ENCODE assay signal across 1 cellular context in the genomic region with DNA sequence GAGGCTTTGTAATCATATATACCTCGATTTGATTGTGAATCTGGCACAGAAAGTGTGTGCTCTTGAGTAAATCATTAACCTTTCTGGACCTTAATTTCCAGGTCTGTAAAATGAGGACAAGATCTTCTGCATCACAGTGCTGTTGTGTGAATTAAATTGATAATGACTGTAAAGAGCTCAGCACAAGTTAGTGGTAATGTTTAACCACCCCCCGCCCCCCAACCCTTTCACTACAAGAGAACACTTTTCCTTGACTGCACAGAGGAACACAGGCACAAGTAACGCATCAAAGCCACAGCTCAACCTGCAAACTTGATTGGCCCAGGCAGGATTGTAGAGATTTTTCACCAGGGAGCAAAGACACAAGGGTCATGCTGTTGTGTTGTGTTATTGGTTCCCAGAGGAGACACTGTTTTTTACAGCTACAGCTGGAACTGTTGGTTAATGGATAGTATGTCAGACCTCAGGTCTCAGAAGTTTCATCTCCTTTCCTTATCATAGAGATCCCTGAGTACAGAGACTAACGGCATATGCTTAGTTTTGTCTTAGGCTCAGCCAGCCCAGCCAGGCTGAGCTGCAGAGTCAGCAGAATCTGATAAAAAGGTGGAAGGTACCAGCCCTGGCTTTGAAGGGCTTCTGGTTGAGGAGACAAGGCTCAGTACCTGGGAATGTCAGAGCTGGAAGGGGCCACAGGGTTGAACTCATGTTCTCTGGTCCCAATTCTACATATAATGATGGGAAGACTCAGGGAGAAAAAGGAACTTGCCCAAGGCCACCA.
TF ChIP-seq lines count a peak whose summit lies in the region.

No MANE protein-coding gene starts in this region.

TF ChIP-seq in IMR-90, 13 proteins besides CTCF, POLR2A, EP300 and RAD21:
- TF ChIP-seq USF2 (IDR thresholded peaks at IDR 0.05; ENCODE audit: low read depth, low read length) (no peak), MAFK (IDR thresholded peaks at IDR 0.05; ENCODE audit: low read depth, low read length) (peak; percentile 34; the same call in 1 of the 2 replicates)
